ENCODE assay signal across 9 cellular contexts in genomic region chr1:118335372-118335771, GRCh38.
DNase-seq lines count a peak whose midpoint lies in the region; ATAC-seq, FAIRE-seq and TF ChIP-seq lines count a peak whose summit lies in the region.
"Had no signal": no experiment of that assay in that cellular context is flagged by ENCODE, and none has a peak within 500 bp of the region (broad histone marks: within the 10 kb centered on the region; RNA-seq: fewer than 3 reads in every experiment).

No MANE protein-coding gene starts in this region.

- no peak for FAIRE-seq in GM19239 (lab: Jason Lieb, UNC)

- no peaks in the 10 kb centered on the region for H3K27me3 ChIP-seq in effector memory CD4-positive, alpha-beta T cell (replicated peaks; ENCODE audit: control insufficient read depth, insufficient read depth, low read length, poor library complexity, severe bottlenecking)
- H3K27me3 ChIP-seq in tibial nerve = no peaks in the 10 kb centered on the region

- no peaks in the 10 kb centered on the region for H3K4me1 ChIP-seq in effector memory CD4-positive, alpha-beta T cell (ENCODE audit: control insufficient read depth, insufficient read depth, low read length, poor library complexity, severe bottlenecking)
- peaks cover 0 to 34% (median 0%) of the 10 kb centered on the region in 4 donors for H3K4me1 ChIP-seq in tibial nerve

- H3K27ac ChIP-seq in effector memory CD4-positive, alpha-beta T cell (ENCODE audit: insufficient read depth, low read length, poor library complexity, severe bottlenecking) = no peak overlapping the region
- no peak overlapping the region for H3K27ac ChIP-seq in tibial nerve

- H3K9me3 ChIP-seq in effector memory CD4-positive, alpha-beta T cell (ENCODE audit: control insufficient read depth, low read length) = no peaks in the 10 kb centered on the region
- H3K9me3 ChIP-seq in tibial nerve = no peaks in the 10 kb centered on the region

- ATAC-seq in GM19438 (IDR thresholded peaks at IDR 0.05; ENCODE audit: low read depth, unreplicated experiment) (peak; percentile 79), HG03135 (IDR thresholded peaks at IDR 0.05; ENCODE audit: unreplicated experiment) (peak; percentile 73), SK-N-SH treated with all-trans-retinoic acid at 6 μM for 48 hours (no peak)

- H3K4me3 ChIP-seq in astrocyte of the cerebellum (ENCODE audit: low read depth, low read length) = no peak overlapping the region
- H3K4me3 ChIP-seq in effector memory CD4-positive, alpha-beta T cell (ENCODE audit: insufficient read depth, low read depth, low read length, poor library complexity, severe bottlenecking) = no peak overlapping the region
- H3K4me3 ChIP-seq in tibial nerve = no peak overlapping the region

- in situ Hi-C loops in astrocyte of the cerebellum (cut with HindIII; ENCODE audit: low sequenced_read_pairs) = no loop called here

- no peak for TF ChIP-seq EP300 in tibial nerve (IDR thresholded peaks at IDR 0.05)

- TF ChIP-seq CTCF in astrocyte of the cerebellum (IDR thresholded peaks at IDR 0.05; ENCODE audit: low read depth, low read length, missing control alignments) (no peak), tibial nerve (IDR thresholded peaks at IDR 0.05) (no peak)

- 39 to 41% methylated on average over 2 of the region's 2 CpGs for WGBS in tibial nerve, 2 donors

- H3K36me3 ChIP-seq in effector memory CD4-positive, alpha-beta T cell (ENCODE audit: control insufficient read depth, insufficient read depth, low read length) = no peaks in the 10 kb centered on the region
- H3K36me3 ChIP-seq in tibial nerve = no peaks in the 10 kb centered on the region

- DNase-seq in COR-L47 (lab: John Stamatoyannopoulos, UW) = peak; percentile 65
- DNase-seq in astrocyte of the cerebellum (ENCODE audit: low read depth) = peak; percentile 84
- DNase-seq in effector memory CD4-positive, alpha-beta T cell = no peak
- no peak for DNase-seq in tibial nerve (ENCODE audit: low spot score in 2 of 2)
- no peak for DNase-seq in GM19239 (ENCODE audit: insufficient read length, low spot score)
- DNase-seq: cerebellar nuclear complex had no signal

- no peak for TF ChIP-seq POLR2A in tibial nerve (IDR thresholded peaks at IDR 0.05)

TF ChIP-seq in SK-N-SH treated with all-trans-retinoic acid at 6 μM for 48 hours, 23 proteins besides CTCF, POLR2A, EP300 and RAD21:
- TF ChIP-seq TOX (CRISPR knock-in tag; IDR thresholded peaks at IDR 0.05; ENCODE audit: borderline replicate concordance) (no peak), SNAI2 (CRISPR knock-in tag; IDR thresholded peaks at IDR 0.05) (no peak), BACH2 (CRISPR knock-in tag; IDR thresholded peaks at IDR 0.05; ENCODE audit: borderline replicate concordance) (no peak), CSDC2 (CRISPR knock-in tag; IDR thresholded peaks at IDR 0.05) (no peak), PPARA (CRISPR knock-in tag; IDR thresholded peaks at IDR 0.05; ENCODE audit: borderline replicate concordance) (no peak), ZNF565 (CRISPR knock-in tag; conservative IDR thresholded peaks at IDR 0.05; ENCODE audit: low read depth) (no peak), PATZ1 (CRISPR knock-in tag; IDR thresholded peaks at IDR 0.05; ENCODE audit: borderline replicate concordance) (no peak), TSHZ2 (CRISPR knock-in tag; IDR thresholded peaks at IDR 0.05) (no peak), ARNTL (CRISPR knock-in tag; IDR thresholded peaks at IDR 0.05; ENCODE audit: borderline replicate concordance, low read depth) (no peak), ZC3H10 (CRISPR knock-in tag; IDR thresholded peaks at IDR 0.05) (no peak), ZNF8 (CRISPR knock-in tag; IDR thresholded peaks at IDR 0.05) (no peak)
- TF ChIP-seq, protein P1, sequence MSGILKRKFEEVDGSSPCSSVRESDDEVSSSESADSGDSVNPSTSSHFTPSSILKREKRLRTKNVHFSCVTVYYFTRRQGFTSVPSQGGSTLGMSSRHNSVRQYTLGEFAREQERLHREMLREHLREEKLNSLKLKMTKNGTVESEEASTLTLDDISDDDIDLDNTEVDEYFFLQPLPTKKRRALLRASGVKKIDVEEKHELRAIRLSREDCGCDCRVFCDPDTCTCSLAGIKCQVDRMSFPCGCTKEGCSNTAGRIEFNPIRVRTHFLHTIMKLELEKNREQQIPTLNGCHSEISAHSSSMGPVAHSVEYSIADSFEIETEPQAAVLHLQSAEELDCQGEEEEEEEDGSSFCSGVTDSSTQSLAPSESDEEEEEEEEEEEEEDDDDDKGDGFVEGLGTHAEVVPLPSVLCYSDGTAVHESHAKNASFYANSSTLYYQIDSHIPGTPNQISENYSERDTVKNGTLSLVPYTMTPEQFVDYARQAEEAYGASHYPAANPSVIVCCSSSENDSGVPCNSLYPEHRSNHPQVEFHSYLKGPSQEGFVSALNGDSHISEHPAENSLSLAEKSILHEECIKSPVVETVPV (CRISPR knock-in tag; IDR thresholded peaks at IDR 0.05) = no peak
- TF ChIP-seq, protein P2, sequence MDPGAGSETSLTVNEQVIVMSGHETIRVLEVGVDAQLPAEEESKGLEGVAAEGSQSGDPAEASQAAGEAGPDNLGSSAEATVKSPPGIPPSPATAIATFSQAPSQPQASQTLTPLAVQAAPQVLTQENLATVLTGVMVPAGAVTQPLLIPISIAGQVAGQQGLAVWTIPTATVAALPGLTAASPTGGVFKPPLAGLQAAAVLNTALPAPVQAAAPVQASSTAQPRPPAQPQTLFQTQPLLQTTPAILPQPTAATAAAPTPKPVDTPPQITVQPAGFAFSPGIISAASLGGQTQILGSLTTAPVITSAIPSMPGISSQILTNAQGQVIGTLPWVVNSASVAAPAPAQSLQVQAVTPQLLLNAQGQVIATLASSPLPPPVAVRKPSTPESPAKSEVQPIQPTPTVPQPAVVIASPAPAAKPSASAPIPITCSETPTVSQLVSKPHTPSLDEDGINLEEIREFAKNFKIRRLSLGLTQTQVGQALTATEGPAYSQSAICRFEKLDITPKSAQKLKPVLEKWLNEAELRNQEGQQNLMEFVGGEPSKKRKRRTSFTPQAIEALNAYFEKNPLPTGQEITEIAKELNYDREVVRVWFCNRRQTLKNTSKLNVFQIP (CRISPR knock-in tag; IDR thresholded peaks at IDR 0.05; ENCODE audit: borderline replicate concordance, low read depth) = no peak

Comparison
In these comparisons a context has a peak if more than half of its experiments do, and no peak if none do; other contexts are left out.
1. DNase-seq: peak in COR-L47 (single experiment) and astrocyte of the cerebellum (single experiment); none in effector memory CD4-positive, alpha-beta T cell (0 of 3), tibial nerve (0 of 2) and GM19239 (single experiment).